Comparison of ENCODE assay signal across 18 cellular contexts in the genomic region with DNA sequence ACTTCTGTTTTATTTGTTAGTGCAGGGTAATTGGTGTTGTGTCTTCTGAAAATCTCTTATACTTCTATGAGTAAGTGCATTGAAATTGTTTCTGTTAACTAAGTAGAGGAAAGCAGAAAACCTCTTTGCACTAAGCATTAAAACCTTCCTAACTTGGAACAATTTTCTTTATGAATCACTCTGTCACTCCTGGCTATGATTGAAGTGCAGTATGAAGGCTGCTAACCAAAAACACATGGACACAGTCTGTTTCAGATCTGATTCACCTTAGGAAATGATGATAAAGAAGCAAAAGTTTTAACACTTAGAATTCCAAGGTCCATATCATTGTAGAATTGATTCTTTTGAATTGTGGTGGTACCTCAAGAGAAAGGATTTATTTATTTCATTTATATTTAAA.
DNase-seq lines count a peak whose midpoint lies in the region; ATAC-seq and TF ChIP-seq lines count a peak whose summit lies in the region.
"Had no signal": no experiment of that assay in that cellular context is flagged by ENCODE, and none has a peak within 500 bp of the region (broad histone marks: within the 10 kb centered on the region; RNA-seq: fewer than 3 reads in every experiment).

No MANE protein-coding gene starts in this region.

- H3K27ac ChIP-seq in RWPE2 (ENCODE audit: poor library complexity, severe bottlenecking): peak overlapping the region; percentile 67
- H3K27ac ChIP-seq: thoracic aorta had no signal

- H3K36me3 ChIP-seq in RWPE2 (ENCODE audit: low read depth): peaks cover 26% of the 10 kb centered on the region
- H3K36me3 ChIP-seq: thoracic aorta had no signal

- H3K27me3 ChIP-seq in RWPE2 (ENCODE audit: insufficient read depth, poor library complexity, severe bottlenecking): no peaks in the 10 kb centered on the region

- H3K4me3 ChIP-seq in RWPE2 (ENCODE audit: severe bottlenecking): no peak overlapping the region
- H3K4me3 ChIP-seq: thoracic aorta had no signal

- H3K9me3 ChIP-seq in RWPE2 (ENCODE audit: severe bottlenecking): no peaks in the 10 kb centered on the region
- H3K9me3 ChIP-seq: thoracic aorta had no signal

- no peak for ATAC-seq in RWPE2 (ENCODE audit: low read depth)
- no peak for ATAC-seq in HG02981 (IDR thresholded peaks at IDR 0.05; ENCODE audit: unreplicated experiment)
- ATAC-seq: activated CD8-positive, alpha-beta memory T cell treated with anti-CD3 and anti-CD28 coated beads, Interleukin-2, amount 10 ng/mL, durations not matched to agents 7 days and 5 days; esophagus mucosa had no signal

- peaks cover 47% of the 10 kb centered on the region for H3K4me1 ChIP-seq in RWPE2 (ENCODE audit: insufficient read depth, poor library complexity, severe bottlenecking)

- DNase-seq in GM04503 (ENCODE audit: low read depth) (peak; percentile 47), RWPE2 (ENCODE audit: low spot score) (no peak), fibroblast of peridontal ligament (ENCODE audit: extremely low read depth) (peak; percentile 55), stromal cell of bone marrow (ENCODE audit: low read depth) (peak; percentile 68), NCI-H146 treated with DMSO at 0.1 percent for 48 hours (lab: John Stamatoyannopoulos, UW; ENCODE audit: unreplicated experiment) (no peak), superior temporal gyrus (ENCODE audit: extremely low spot score) (no peak)
- DNase-seq: activated CD4-positive, CD25-positive, alpha-beta regulatory T cell treated with anti-CD3 and anti-CD28 coated beads, Interleukin-2, amount 50 U/mL, for 72 hours; activated CD8-positive, alpha-beta memory T cell treated with anti-CD3 and anti-CD28 coated beads, Interleukin-2, amount 10 ng/mL, durations not matched to agents 7 days and 5 days; activated effector memory CD4-positive, alpha-beta T cell treated with Interleukin-2 at 50 U/mL for 16 hours; dermis blood vessel endothelial cell; left cardiac atrium; NCI-H1436; NK-92 treated with Interleukin-12 subunit alpha and Interleukin-12 subunit beta, amount 100 ng/mL, for 24 hours; SHP77; small intestine had no signal

- TF ChIP-seq CTCF in RWPE2 (IDR thresholded peaks at IDR 0.05; ENCODE audit: poor library complexity, severe bottlenecking): no peak

Comparison
In these comparisons a context has a peak if more than half of its experiments do, and no peak if none do; other contexts are left out.
1. DNase-seq: peak in GM04503 (single experiment), fibroblast of peridontal ligament (single experiment) and stromal cell of bone marrow (single experiment); none in RWPE2 (single experiment), NCI-H146 treated with DMSO at 0.1 percent for 48 hours (single experiment) and superior temporal gyrus (single experiment).